ENCODE assay signal across 1 cellular context in the genomic region with DNA sequence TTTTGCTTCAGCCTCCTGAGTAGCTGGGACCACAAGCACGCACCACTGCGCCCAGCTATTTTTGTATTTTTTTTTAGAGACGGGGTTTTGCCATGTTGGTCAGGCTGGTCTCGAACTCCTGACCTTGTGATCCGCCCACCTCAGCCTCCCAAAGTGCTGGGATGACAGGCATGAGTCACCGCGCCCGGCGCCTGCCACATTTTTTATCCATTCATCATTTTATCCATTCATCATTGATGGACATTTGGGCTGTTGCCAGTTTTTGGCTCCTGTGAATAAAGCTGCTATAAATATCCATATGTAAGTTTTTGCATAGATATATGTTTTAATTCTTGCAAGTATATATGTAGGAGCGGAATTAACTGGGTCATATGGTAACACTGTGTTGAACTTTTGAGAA.
TF ChIP-seq lines count a peak whose summit lies in the region.

No MANE protein-coding gene starts in this region.

TF ChIP-seq in K562, 482 proteins besides CTCF, POLR2A, EP300 and RAD21:
- TF ChIP-seq MLX (CRISPR knock-in tag; conservative IDR thresholded peaks at IDR 0.05) (no peak), NFIC (IDR thresholded peaks at IDR 0.05) (peak; percentile 67), ZNF184 (CRISPR knock-in tag; IDR thresholded peaks at IDR 0.05) (no peak), MEIS2 (IDR thresholded peaks at IDR 0.05; ENCODE audit: partially characterized antibody) (peak; percentile 62), YY1 (IDR thresholded peaks at IDR 0.05; ENCODE audit: borderline replicate concordance in 1 of 3, control insufficient read depth in 1 of 3, extremely low read depth in 1 of 3, insufficient read depth in 3 of 3, insufficient read length in 1 of 3, insufficient replicate concordance in 2 of 3, low read depth in 1 of 3, low read length in 2 of 3) (no peak), MTA2 (IDR thresholded peaks at IDR 0.05; ENCODE audit: low read depth) (no peak), ETV5 (CRISPR knock-in tag; IDR thresholded peaks at IDR 0.05; ENCODE audit: low read depth) (no peak), ZNF232 (CRISPR knock-in tag; IDR thresholded peaks at IDR 0.05) (no peak), ATF3 (IDR thresholded peaks at IDR 0.05) (peak; percentile 25; the same call in 1 of the 2 replicates), ATF3 (CRISPR knock-in tag; conservative IDR thresholded peaks at IDR 0.05) (no peak), LARP7 (IDR thresholded peaks at IDR 0.05) (no peak), EGR1 (conservative IDR thresholded peaks at IDR 0.05) (peak; percentile 32), CSDE1 (IDR thresholded peaks at IDR 0.05) (no peak), NONO (IDR thresholded peaks at IDR 0.05; ENCODE audit: low read depth in 2 of 2, low read length in 1 of 2) (no peak)
- TF ChIP-seq, protein P1, sequence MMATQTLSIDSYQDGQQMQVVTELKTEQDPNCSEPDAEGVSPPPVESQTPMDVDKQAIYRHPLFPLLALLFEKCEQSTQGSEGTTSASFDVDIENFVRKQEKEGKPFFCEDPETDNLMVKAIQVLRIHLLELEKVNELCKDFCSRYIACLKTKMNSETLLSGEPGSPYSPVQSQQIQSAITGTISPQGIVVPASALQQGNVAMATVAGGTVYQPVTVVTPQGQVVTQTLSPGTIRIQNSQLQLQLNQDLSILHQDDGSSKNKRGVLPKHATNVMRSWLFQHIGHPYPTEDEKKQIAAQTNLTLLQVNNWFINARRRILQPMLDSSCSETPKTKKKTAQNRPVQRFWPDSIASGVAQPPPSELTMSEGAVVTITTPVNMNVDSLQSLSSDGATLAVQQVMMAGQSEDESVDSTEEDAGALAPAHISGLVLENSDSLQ (IDR thresholded peaks at IDR 0.05): 0 out of 2 replicates have a peak, but pooled peaks have one; percentile 21
